In the genomic region with DNA sequence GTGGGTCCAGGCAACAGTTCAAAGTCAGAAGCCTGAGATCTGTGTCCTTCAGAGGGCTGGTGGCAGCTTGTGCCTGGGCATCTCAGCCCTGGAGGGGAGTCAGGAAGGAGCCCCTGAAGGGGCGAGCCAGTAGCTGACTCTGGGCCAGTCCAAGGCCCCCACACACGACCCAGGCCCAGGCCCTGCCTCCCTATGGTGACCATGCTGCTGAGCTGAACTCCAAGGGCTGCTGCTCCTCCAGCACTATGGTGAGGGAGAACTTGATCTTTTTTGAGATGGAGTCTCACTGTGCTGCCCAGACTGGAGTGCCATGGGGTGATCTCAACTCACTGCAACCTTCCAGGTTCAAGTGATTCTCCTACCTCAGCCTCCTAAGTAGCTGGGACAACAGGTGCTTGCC, we compare ENCODE assay signal across 26 cellular contexts. TPM values are rescaled to one million over a fixed set of nuclear protein-coding genes. Genes with fewer than 3 reads are reported as not detected.
DNase-seq lines count a peak whose midpoint lies in the region; ATAC-seq, FAIRE-seq and TF ChIP-seq lines count a peak whose summit lies in the region.
"Had no signal": no experiment of that assay in that cellular context is flagged by ENCODE, and none has a peak within 500 bp of the region (broad histone marks: within the 10 kb centered on the region; RNA-seq: fewer than 3 reads in every experiment).

No MANE protein-coding gene starts in this region.

- no peak for ATAC-seq in HG02885 (IDR thresholded peaks at IDR 0.05; ENCODE audit: poor library complexity, unreplicated experiment)
- ATAC-seq: PC-3 had no signal

- no peaks in the 10 kb centered on the region for H3K9me3 ChIP-seq in tibial nerve
- H3K9me3 ChIP-seq: SJSA1 had no signal

- peak overlapping the region in 6 of 7 donors; percentile 66 to 93 (median 89) for H3K27ac Mint-ChIP-seq in CD14-positive monocyte
- H3K27ac Mint-ChIP-seq: CD4-positive, alpha-beta T cell had no signal

- intact Hi-C loops in CD14-positive monocyte (cut with micrococcal nuclease): no loop called here

- no peak for TF ChIP-seq EP300 in tibial nerve (IDR thresholded peaks at IDR 0.05)

- no peak overlapping the region for H3K4me3 ChIP-seq in tibial nerve
- H3K4me3 ChIP-seq: SJSA1 had no signal

- TF ChIP-seq CTCF in CD14-positive monocyte (IDR thresholded peaks at IDR 0.05): no peak
- no peak for TF ChIP-seq CTCF in tibial nerve (IDR thresholded peaks at IDR 0.05)

- peak overlapping the region; percentile 49 for H3K27ac ChIP-seq in cingulate gyrus (ENCODE audit: low read depth, low read length)
- peak overlapping the region; percentile 72 for H3K27ac ChIP-seq in layer of hippocampus (ENCODE audit: low read depth, low read length)
- H3K27ac ChIP-seq in tibial nerve: peak overlapping the region; percentile 31 to 91 (median 70)
- H3K27ac ChIP-seq: SJSA1 had no signal

- H3K9me3 Mint-ChIP-seq in CD14-positive monocyte: no peaks in the 10 kb centered on the region
- H3K9me3 Mint-ChIP-seq: CD4-positive, alpha-beta T cell had no signal

- peaks cover 0 to 4% of the 10 kb centered on the region in 2 donors for H3K36me3 Mint-ChIP-seq in CD14-positive monocyte

- H3K4me1 ChIP-seq in tibial nerve: peaks cover 7 to 48% (median 39%) of the 10 kb centered on the region in 4 donors

- H3K4me1 Mint-ChIP-seq in CD14-positive monocyte: peaks cover 67% of the 10 kb centered on the region

- H3K4me3 Mint-ChIP-seq in CD14-positive monocyte: no peak overlapping the region
- H3K4me3 Mint-ChIP-seq: CD4-positive, alpha-beta T cell had no signal

- no peak for FAIRE-seq in urothelium cell line (lab: Jason Lieb, UNC)
- FAIRE-seq in RCC 7860 (lab: Jason Lieb, UNC): no peak
- FAIRE-seq: D721Med, GM18507, HTR-8/SVneo had no signal

- DNase-seq in CD14-positive monocyte (ENCODE audit: low spot score) (no peak), tibial nerve (ENCODE audit: low spot score in 2 of 2) (no peak), urothelium cell line (ENCODE audit: low spot score) (no peak), RCC 7860 (ENCODE audit: low spot score) (no peak)
- DNase-seq: CD4-positive, alpha-beta T cell; H7; KG1; NCI-H1048; NCI-H1417; NCI-H1694; NCI-H2029 treated with DMSO at 0.1 percent for 48 hours; NCI-H446 treated with DMSO at 0.1 percent for 48 hours; NCI-H526; NCI-H82; NK-92 treated with Interleukin-12 subunit alpha and Interleukin-12 subunit beta, amount 100 ng/mL, for 24 hours; PC-3; Right ventricle myocardium superior had no signal

- peaks cover 0 to 2% (median 0%) of the 10 kb centered on the region in 3 donors for H3K27me3 Mint-ChIP-seq in CD14-positive monocyte (ENCODE audit: low read depth in 3 of 3)

- H3K27me3 ChIP-seq in layer of hippocampus (ENCODE audit: control insufficient read depth, insufficient read depth, low read length): no peaks in the 10 kb centered on the region
- H3K27me3 ChIP-seq in tibial nerve: no peaks in the 10 kb centered on the region
- H3K27me3 ChIP-seq: SJSA1 had no signal

- 73 to 90% methylated on average over 2 of the region's 2 CpGs for WGBS in tibial nerve, 2 donors

- TF ChIP-seq POLR2A in tibial nerve (IDR thresholded peaks at IDR 0.05): no peak

- no peaks in the 10 kb centered on the region for H3K36me3 ChIP-seq in tibial nerve
- H3K36me3 ChIP-seq: SJSA1 had no signal

RNA-seq across cellular contexts. Expression of a gene that starts 15.2 kb away (rescaled TPM):
- polyA plus RNA-seq in CD14-positive monocyte: 1,000 to 10,000 TPM; 2,657 to 3,222 TPM
- total RNA-seq in tibial nerve: 1,000 to 10,000 TPM in 3 of 4 donors, 100 to 1,000 TPM in 1; 870 to 2,325 (median 1,540) TPM

RNA-seq across cellular contexts. Expression of a gene that starts 35.9 kb away (rescaled TPM):
- not detected for polyA plus RNA-seq in CD14-positive monocyte
- total RNA-seq in tibial nerve: not detected
- total RNA-seq: CD4-positive, alpha-beta T cell; H7; Right ventricle myocardium superior; RPMI7951; SJSA1 had no signal
- polyA plus RNA-seq: BJ had no signal

RNA-seq across cellular contexts. Expression of a gene that starts 47.2 kb away (rescaled TPM):
- under 1 TPM in 1 of 2 donors, not detected in 1; 0.13 TPM for polyA plus RNA-seq in CD14-positive monocyte
- under 1 TPM in 1 of 4 donors, not detected in 3; 0.44 TPM for total RNA-seq in tibial nerve
- total RNA-seq: CD4-positive, alpha-beta T cell; H7; PC-3; Right ventricle myocardium superior; RPMI7951; SJSA1 had no signal
- polyA plus RNA-seq: BJ had no signal
